ENCODE assay signal across 1 cellular context in genomic region chrX:152821145-152821765, GRCh38.
TF ChIP-seq lines count a peak whose summit lies in the region.

No MANE protein-coding gene starts in this region.

TF ChIP-seq in endothelial cell of umbilical vein, 7 proteins besides CTCF, POLR2A, EP300 and RAD21:
- TF ChIP-seq JUN (IDR thresholded peaks at IDR 0.05; ENCODE audit: borderline replicate concordance, insufficient read depth, insufficient read length, low read depth) = no peak
- TF ChIP-seq POLR2AphosphoS5 (IDR thresholded peaks at IDR 0.05; ENCODE audit: insufficient read depth, low read depth, low read length) = no peak
- no peak for TF ChIP-seq GATA2 (IDR thresholded peaks at IDR 0.05; ENCODE audit: insufficient read depth, insufficient read length, low read depth, low read length)
- TF ChIP-seq MYC (IDR thresholded peaks at IDR 0.05; ENCODE audit: low read depth, low read length) = no peak
- TF ChIP-seq MAX (IDR thresholded peaks at IDR 0.05; ENCODE audit: insufficient read depth, insufficient read length) = no peak
- no peak for TF ChIP-seq EZH2 (IDR thresholded peaks at IDR 0.05; ENCODE audit: borderline replicate concordance, low read depth, low read length, severe bottlenecking)
- TF ChIP-seq FOS (IDR thresholded peaks at IDR 0.05; ENCODE audit: borderline replicate concordance, insufficient read depth, low read length) = no peak
TF ChIP-seq in endothelial cell of umbilical vein: peak in this region for 0.
